In genomic region chr7:158475036-158475678, GRCh38 we compare ENCODE assay signal across 28 cellular contexts.
"Had no signal": no experiment of that assay in that cellular context is flagged by ENCODE, and none has a peak within 500 bp of the region (broad histone marks: within the 10 kb centered on the region; RNA-seq: fewer than 3 reads in every experiment).

No MANE protein-coding gene starts in this region.

- H3K9me3 Mint-ChIP-seq: naive thymus-derived CD8-positive, alpha-beta T cell; neural crest cell; stimulated activated naive CD8-positive, alpha-beta T cell treated with anti-CD3 and anti-CD28 coated beads, Interleukin-15, Interleukin-2, amounts not matched to agents 100 ng/mL and 50 ng/mL, for 24 hours; type B pancreatic cell had no signal

- H3K4me1 ChIP-seq: heart left ventricle, parathyroid adenoma, right atrium auricular region, right lobe of liver, suprapubic skin, tibial nerve, vagina had no signal

- H3K4me3 Mint-ChIP-seq: naive thymus-derived CD8-positive, alpha-beta T cell; nephron; neural crest cell; stimulated activated naive CD8-positive, alpha-beta T cell treated with anti-CD3 and anti-CD28 coated beads, Interleukin-15, Interleukin-2, amounts not matched to agents 100 ng/mL and 50 ng/mL, for 24 hours; type B pancreatic cell had no signal

- H3K36me3 ChIP-seq: heart left ventricle, lower lobe of right lung, neutrophil, right atrium auricular region, right lobe of liver, suprapubic skin, thoracic aorta, tibial nerve, vagina had no signal

- H3K27ac Mint-ChIP-seq: naive thymus-derived CD8-positive, alpha-beta T cell; nephron; progenitor cell of endocrine pancreas; stimulated activated naive CD8-positive, alpha-beta T cell treated with anti-CD3 and anti-CD28 coated beads, Interleukin-15, Interleukin-2, amounts not matched to agents 100 ng/mL and 50 ng/mL, for 24 hours; type B pancreatic cell had no signal

- H3K4me3 ChIP-seq: heart left ventricle, lower lobe of right lung, right atrium auricular region, right lobe of liver, smooth muscle cell, suprapubic skin, thoracic aorta, tibial nerve, vagina had no signal

- H3K9ac ChIP-seq: parathyroid adenoma had no signal

- H3K79me2 ChIP-seq: parathyroid adenoma had no signal

- DNase-seq: heart left ventricle; islet precursor cell; kidney glomerular epithelial cell; left cardiac atrium; left ventricle myocardium superior; lower lobe of right lung; mammary epithelial cell; mesenchymal stem cell; naive thymus-derived CD8-positive, alpha-beta T cell; occipital lobe; right lobe of liver; stimulated activated CD4-positive, alpha-beta T cell treated with anti-CD3 and anti-CD28 coated beads, Interleukin-1b, Interleukin-23, amount 100 ng/mL, for 48 hours; stimulated activated CD4-positive, alpha-beta T cell treated with anti-CD3 and anti-CD28 coated beads, Interleukin-4, amount 100 ng/mL, for 1 hour; stimulated activated naive CD4-positive, alpha-beta T cell had no signal

- H3K27ac ChIP-seq: heart left ventricle, lower lobe of right lung, neutrophil, parathyroid adenoma, right atrium auricular region, right lobe of liver, suprapubic skin, thoracic aorta, tibial nerve, vagina had no signal

- H3K36me3 Mint-ChIP-seq: naive thymus-derived CD8-positive, alpha-beta T cell; type B pancreatic cell had no signal

- H3K27me3 ChIP-seq: right atrium auricular region, right lobe of liver, tibial nerve, vagina had no signal

- H3K4me2 ChIP-seq: smooth muscle cell had no signal

- ATAC-seq: left cardiac atrium; left lobe of liver; left ventricle myocardium superior; naive thymus-derived CD8-positive, alpha-beta T cell had no signal

- H3K9me3 ChIP-seq: heart left ventricle, lower lobe of right lung, neutrophil, right atrium auricular region, right lobe of liver, suprapubic skin, thoracic aorta, vagina had no signal

- H2AFZ ChIP-seq: parathyroid adenoma had no signal
